Comparison of ENCODE assay signal across 1 cellular context in genomic region chr14:93880025-93880820, GRCh38.
TF ChIP-seq lines count a peak whose summit lies in the region.

No MANE protein-coding gene starts in this region.

TF ChIP-seq in HEK293, 187 proteins besides CTCF, POLR2A, EP300 and RAD21 (continued from another document):
- TF ChIP-seq YY1 (tag by site-specific recombination; IDR thresholded peaks at IDR 0.05) (peak; percentile 14; the same call in 1 of the 2 replicates), SP7 (tag by site-specific recombination; IDR thresholded peaks at IDR 0.05) (no peak), SCRT1 (tag by site-specific recombination; IDR thresholded peaks at IDR 0.05; ENCODE audit: borderline replicate concordance) (no peak), ZSCAN16 (tag by site-specific recombination; IDR thresholded peaks at IDR 0.05) (no peak), ZNF23 (tag by site-specific recombination; IDR thresholded peaks at IDR 0.05; ENCODE audit: borderline replicate concordance) (no peak), ZNF677 (tag by site-specific recombination; IDR thresholded peaks at IDR 0.05) (no peak), ZNF513 (tag by site-specific recombination; IDR thresholded peaks at IDR 0.05) (no peak), ZNF133 (tag by site-specific recombination; IDR thresholded peaks at IDR 0.05) (no peak), ZBTB48 (tag by site-specific recombination; IDR thresholded peaks at IDR 0.05) (no peak), ZNF302 (tag by site-specific recombination; IDR thresholded peaks at IDR 0.05; ENCODE audit: low read depth) (no peak), ZNF658 (tag by site-specific recombination; IDR thresholded peaks at IDR 0.05) (no peak), ZNF639 (tag by site-specific recombination; IDR thresholded peaks at IDR 0.05) (no peak), ZNF26 (tag by site-specific recombination; IDR thresholded peaks at IDR 0.05) (no peak), ZNF692 (tag by site-specific recombination; IDR thresholded peaks at IDR 0.05) (no peak), ZNF596 (tag by site-specific recombination; IDR thresholded peaks at IDR 0.05) (no peak), MZF1 (tag by site-specific recombination; IDR thresholded peaks at IDR 0.05; ENCODE audit: borderline replicate concordance) (no peak), ZNF148 (tag by site-specific recombination; IDR thresholded peaks at IDR 0.05; ENCODE audit: borderline replicate concordance) (no peak), ZNF18 (tag by site-specific recombination; IDR thresholded peaks at IDR 0.05) (no peak), EGR2 (tag by site-specific recombination; IDR thresholded peaks at IDR 0.05; ENCODE audit: low read depth) (no peak), ZNF76 (tag by site-specific recombination; IDR thresholded peaks at IDR 0.05; ENCODE audit: borderline replicate concordance, low read depth) (0 out of 2 replicates have a peak, but pooled peaks have one; percentile 20), ZNF610 (tag by site-specific recombination; IDR thresholded peaks at IDR 0.05; ENCODE audit: borderline replicate concordance) (no peak), TRIM28 (IDR thresholded peaks at IDR 0.05; ENCODE audit: borderline replicate concordance, low read length) (no peak; the same call in 1 of the 2 replicates), ZNF561 (tag by site-specific recombination; IDR thresholded peaks at IDR 0.05; ENCODE audit: borderline replicate concordance) (0 out of 2 replicates have a peak, but pooled peaks have one; percentile 6), ZNF416 (tag by site-specific recombination; IDR thresholded peaks at IDR 0.05) (no peak), ZNF654 (tag by site-specific recombination; IDR thresholded peaks at IDR 0.05; ENCODE audit: low read depth) (no peak), ZNF280D (tag by site-specific recombination; IDR thresholded peaks at IDR 0.05) (no peak), ZEB2 (tag by site-specific recombination; IDR thresholded peaks at IDR 0.05) (peak; percentile 49; the same call in 1 of the 2 replicates), ZNF433 (tag by site-specific recombination; IDR thresholded peaks at IDR 0.05; ENCODE audit: low read depth) (no peak), KLF1 (tag by site-specific recombination; IDR thresholded peaks at IDR 0.05) (peak; percentile 42; the same call in 1 of the 2 replicates), ZNF645 (tag by site-specific recombination; IDR thresholded peaks at IDR 0.05) (no peak), ZNF324 (tag by site-specific recombination; IDR thresholded peaks at IDR 0.05) (no peak), ZNF664 (tag by site-specific recombination; IDR thresholded peaks at IDR 0.05) (no peak), ZNF423 (tag by site-specific recombination; IDR thresholded peaks at IDR 0.05) (peak; percentile 98), ATF2 (tag by site-specific recombination; IDR thresholded peaks at IDR 0.05; ENCODE audit: low read depth) (no peak), ZNF341 (tag by site-specific recombination; IDR thresholded peaks at IDR 0.05; ENCODE audit: low read depth) (peak; percentile 67), ZNF623 (tag by site-specific recombination; IDR thresholded peaks at IDR 0.05) (no peak), ZNF24 (tag by site-specific recombination; IDR thresholded peaks at IDR 0.05) (no peak), ZNF830 (tag by site-specific recombination; IDR thresholded peaks at IDR 0.05; ENCODE audit: low read depth) (no peak), PRDM6 (tag by site-specific recombination; IDR thresholded peaks at IDR 0.05) (peak; percentile 89), ZNF560 (tag by site-specific recombination; IDR thresholded peaks at IDR 0.05; ENCODE audit: borderline replicate concordance) (no peak), SP2 (tag by site-specific recombination; IDR thresholded peaks at IDR 0.05) (peak; percentile 18; the same call in 1 of the 2 replicates), ZNF391 (tag by site-specific recombination; IDR thresholded peaks at IDR 0.05; ENCODE audit: borderline replicate concordance, low read depth) (no peak), ZNF488 (tag by site-specific recombination; IDR thresholded peaks at IDR 0.05) (0 out of 2 replicates have a peak, but pooled peaks have one; percentile 13), ZNF707 (tag by site-specific recombination; IDR thresholded peaks at IDR 0.05) (no peak), ZSCAN30 (tag by site-specific recombination; IDR thresholded peaks at IDR 0.05) (no peak)
